In genomic region chr7:65006094-65006992, GRCh38 we compare ENCODE assay signal across 8 cellular contexts. TPM values are rescaled to one million over a fixed set of nuclear protein-coding genes. Genes with fewer than 3 reads are reported as not detected.
A peak's percentile ranks its signal among the peaks of the same experiment; 100 is the strongest.
DNase-seq lines count a peak whose midpoint lies in the region; ATAC-seq and TF ChIP-seq lines count a peak whose summit lies in the region.

Gene ERV3-1 (minus strand): TSS chr7:65006687. CDS start chr7:64993026, 13,661 bp downstream.

- H3K27me3 ChIP-seq in kidney epithelial cell (ENCODE audit: control insufficient read depth, insufficient read depth, low read length), result no peaks in the 10 kb centered on the region

- H3K27me3 Mint-ChIP-seq in chondrocyte (ENCODE audit: low read depth), result no peaks in the 10 kb centered on the region

- H3K27ac Mint-ChIP-seq in chondrocyte (ENCODE audit: unreplicated experiment), result peak within 1 kb of the TSS; percentile 100

- peaks cover 34% of the 10 kb centered on the region for H3K4me1 Mint-ChIP-seq in chondrocyte (ENCODE audit: low read depth)

- H3K36me3 ChIP-seq in kidney epithelial cell (ENCODE audit: control insufficient read depth, insufficient read depth, low read length), result no peaks in the 10 kb centered on the region

- peaks cover 17% of the 10 kb centered on the region for H3K36me3 Mint-ChIP-seq in chondrocyte (ENCODE audit: low read depth)

- H3K4me3 ChIP-seq in kidney epithelial cell (ENCODE audit: low read depth, low read length), result peak within 1 kb of the TSS; percentile 91

- peak; percentile 83 for DNase-seq in AG09319 (ENCODE audit: extremely low read depth, low read depth)
- DNase-seq in NCI-H460 (ENCODE audit: extremely low read depth, low read depth), result peak; percentile 95
- peak; percentile 86 for DNase-seq in activated CD4-positive, alpha-beta T cell treated with anti-CD3 and anti-CD28 coated beads for 1 hour
- peak; percentile 94 for DNase-seq in chondrocyte (ENCODE audit: low spot score)
- peak; percentile 82 for DNase-seq in kidney epithelial cell (ENCODE audit: low read depth)
- DNase-seq in stimulated activated CD4-positive, alpha-beta T cell treated with anti-CD3 and anti-CD28 coated beads, Interleukin-15, amount 100 ng/mL, for 48 hours (ENCODE audit: low read depth in 2 of 2), result peak; percentile 87 to 89

- ATAC-seq in GM19025 (IDR thresholded peaks at IDR 0.05; ENCODE audit: low read depth, unreplicated experiment) (peak; percentile 100), HG03342 (IDR thresholded peaks at IDR 0.05; ENCODE audit: unreplicated experiment) (peak; percentile 100)

- peaks cover 10% of the 10 kb centered on the region for H3K9me3 Mint-ChIP-seq in chondrocyte (ENCODE audit: low read depth)

- H3K4me3 Mint-ChIP-seq in chondrocyte (ENCODE audit: unreplicated experiment), result peak within 1 kb of the TSS; percentile 98

- TF ChIP-seq CTCF in AG09319 (IDR thresholded peaks at IDR 0.05; ENCODE audit: low read depth, low read length), result no peak
- no peak for TF ChIP-seq CTCF in chondrocyte (IDR thresholded peaks at IDR 0.05)
- TF ChIP-seq CTCF in kidney epithelial cell (IDR thresholded peaks at IDR 0.05; ENCODE audit: insufficient read depth, low read length, poor library complexity, severe bottlenecking), result no peak

RNA-seq across cellular contexts. Expression of gene ERV3-1, which starts in this region (rescaled TPM):
- total RNA-seq in NCI-H460 (2014; rRNA removed; shearing (Covaris generic)), result 3.0 and 6.0 TPM in 2 replicates
- 9.5 and 34.6 TPM in 2 replicates for polyA plus RNA-seq in NCI-H460 (2014; cell fraction: nucleus; rRNA removed)
- total RNA-seq in chondrocyte, result 10.1 to 20.2 TPM (median 10.8 TPM) in 3 replicates
- total RNA-seq in kidney epithelial cell, result 6.5 and 8.8 TPM in 2 replicates

Comparison
In these comparisons a context has a peak if more than half of its experiments do, and no peak if none do; other contexts are left out.
1. Peak in every context shown above with its lines: DNase-seq, ATAC-seq and H3K4me3 ChIP-seq.